8 cellular contexts compared by ENCODE assay signal in genomic region chr11:61162092-61162935, GRCh38. TPM values are rescaled to one million over a fixed set of nuclear protein-coding genes. Genes with fewer than 3 reads are reported as not detected.
A peak's percentile ranks its signal among the peaks of the same experiment; 100 is the strongest.
DNase-seq lines count a peak whose midpoint lies in the region; ATAC-seq, FAIRE-seq and TF ChIP-seq lines count a peak whose summit lies in the region.

No MANE protein-coding gene starts in this region.

- H3K27ac ChIP-seq in A549 (peak overlapping the region; percentile 93 to 98), ascending aorta (peak overlapping the region; percentile 96 to 99), spleen (peak overlapping the region; percentile 82 to 99 (median 98))

- POLR2A ChIA-PET in A549 (lab: Yijun Ruan, JAX): interaction anchor here (0.9 to 1.0 kb wide), 2 partner anchors 9 to 120 kb away, joined by 3 to 4 read pairs; no protein-coding TSS in a partner anchor

- WGBS in A549 (ENCODE audit: missing lambda C conversion rate): 89% methylated on average over 8 of the region's 8 CpGs
- 50 to 84% (median 60%) methylated on average over 8 of the region's 8 CpGs for WGBS in spleen, 5 donors

- TF ChIP-seq CTCF in A549 (IDR thresholded peaks at IDR 0.05): no peak
- TF ChIP-seq CTCF in GM12865 (IDR thresholded peaks at IDR 0.05; ENCODE audit: insufficient read depth, low read depth, low read length, missing control alignments): no peak
- no peak for TF ChIP-seq CTCF in ascending aorta (IDR thresholded peaks at IDR 0.05)
- TF ChIP-seq CTCF in spleen (IDR thresholded peaks at IDR 0.05 in 8 of 11, conservative IDR thresholded peaks at IDR 0.05 in 3 of 11): no peak

- H3K27me3 ChIP-seq in ascending aorta (no peaks in the 10 kb centered on the region), spleen (replicated peaks in 1 of 7) (no peaks in the 10 kb centered on the region)

- no peak for TF ChIP-seq EP300 in A549 (IDR thresholded peaks at IDR 0.05)

- peak; percentile 20 to 62 for DNase-seq in A549 (ENCODE audit: low read depth in 1 of 2, low spot score in 1 of 2)
- peak; percentile 87 for DNase-seq in GM12865 (ENCODE audit: low read depth)
- DNase-seq in NCI-H774 (lab: John Stamatoyannopoulos, UW): peak; percentile 64
- no peak for DNase-seq in ascending aorta (ENCODE audit: low spot score in 2 of 2)
- peak; percentile 76 for DNase-seq in inferior parietal cortex (ENCODE audit: extremely low spot score)
- DNase-seq in spleen: no peak

- intact Hi-C loops in ascending aorta (cut with DNase I): loop anchor here (5.0 kb wide), 2 partner anchors 320 to 1545 kb away; partner anchors contain the start of genes CCDC86 and OSBP
- intact Hi-C loops in spleen (cut with DNase I; ENCODE audit: low total_unique reads): no loop called here

- TF ChIP-seq RAD21 in A549 (conservative IDR thresholded peaks at IDR 0.05 in 1 of 2, IDR thresholded peaks at IDR 0.05 in 1 of 2): no peak

- TF ChIP-seq POLR2A in A549 (IDR thresholded peaks at IDR 0.05; ENCODE audit: low read length): no peak
- TF ChIP-seq POLR2A in spleen (IDR thresholded peaks at IDR 0.05): no peak

- H3K4me3 ChIP-seq in A549 (peak overlapping the region; percentile 75), GM12865 (ENCODE audit: low read depth, low read length) (peak overlapping the region; percentile 87), ascending aorta (peak overlapping the region; percentile 73 to 91), spleen (peak overlapping the region; percentile 35 to 85 (median 67))

- H3K36me3 ChIP-seq in ascending aorta (no peaks in the 10 kb centered on the region), spleen (peaks cover 0 to 6% (median 0%) of the 10 kb centered on the region in 6 donors)

- H3K4me1 ChIP-seq in A549: peaks cover 25% of the 10 kb centered on the region
- peaks cover 3 to 24% of the 10 kb centered on the region in 2 donors for H3K4me1 ChIP-seq in ascending aorta
- H3K4me1 ChIP-seq in spleen: peaks cover 17 to 79% (median 64%) of the 10 kb centered on the region in 6 donors

- no peak for ATAC-seq in A549
- no peak for ATAC-seq in GM18868 (IDR thresholded peaks at IDR 0.05; ENCODE audit: unreplicated experiment)
- no peak for ATAC-seq in GM18502 (IDR thresholded peaks at IDR 0.05; ENCODE audit: poor library complexity, unreplicated experiment)

- H3K9me3 ChIP-seq in A549: no peaks in the 10 kb centered on the region
- no peaks in the 10 kb centered on the region for H3K9me3 ChIP-seq in ascending aorta
- no peaks in the 10 kb centered on the region for H3K9me3 ChIP-seq in spleen

- CTCF ChIA-PET in A549 (lab: Yijun Ruan, JAX): no interaction called here

- peak overlapping the region; percentile 77 for H3K4me2 ChIP-seq in A549

- FAIRE-seq in A549 (lab: Jason Lieb, UNC): no peak

TF ChIP-seq in A549, 52 proteins besides CTCF, POLR2A, EP300 and RAD21:
- TF ChIP-seq TFCP2L1 (CRISPR knock-in tag; IDR thresholded peaks at IDR 0.05): no peak
- no peak for TF ChIP-seq RNF2 (IDR thresholded peaks at IDR 0.05; ENCODE audit: borderline replicate concordance, low read depth)
- TF ChIP-seq ATOH8 (CRISPR knock-in tag; IDR thresholded peaks at IDR 0.05; ENCODE audit: low read depth): no peak
- TF ChIP-seq ESRRA (IDR thresholded peaks at IDR 0.05; ENCODE audit: borderline replicate concordance, low read length): no peak
- TF ChIP-seq JUNB (IDR thresholded peaks at IDR 0.05): no peak
- TF ChIP-seq PBX3 (IDR thresholded peaks at IDR 0.05): no peak
- TF ChIP-seq ZFP36 (IDR thresholded peaks at IDR 0.05; ENCODE audit: borderline replicate concordance, partially characterized antibody): no peak
- no peak for TF ChIP-seq RFX5 (IDR thresholded peaks at IDR 0.05)
- TF ChIP-seq SREBF2 (IDR thresholded peaks at IDR 0.05): no peak
- TF ChIP-seq HOXB13 (CRISPR knock-in tag; IDR thresholded peaks at IDR 0.05; ENCODE audit: low read depth): no peak
- TF ChIP-seq CHD2 (IDR thresholded peaks at IDR 0.05; ENCODE audit: low read length, partially characterized antibody): no peak
- TF ChIP-seq, protein P1, sequence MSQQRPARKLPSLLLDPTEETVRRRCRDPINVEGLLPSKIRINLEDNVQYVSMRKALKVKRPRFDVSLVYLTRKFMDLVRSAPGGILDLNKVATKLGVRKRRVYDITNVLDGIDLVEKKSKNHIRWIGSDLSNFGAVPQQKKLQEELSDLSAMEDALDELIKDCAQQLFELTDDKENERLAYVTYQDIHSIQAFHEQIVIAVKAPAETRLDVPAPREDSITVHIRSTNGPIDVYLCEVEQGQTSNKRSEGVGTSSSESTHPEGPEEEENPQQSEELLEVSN (IDR thresholded peaks at IDR 0.05; ENCODE audit: borderline replicate concordance, low read depth): no peak
- TF ChIP-seq RARB (CRISPR knock-in tag; IDR thresholded peaks at IDR 0.05): no peak
- TF ChIP-seq HOXA7 (CRISPR knock-in tag; IDR thresholded peaks at IDR 0.05): no peak
TF ChIP-seq in A549: peak in this region for 0.

RNA-seq across cellular contexts. Expression of gene VPS37C, which starts 1.1 kb away (rescaled TPM):
- 9.3 and 11.3 TPM in 2 replicates for polyA plus RNA-seq in A549 (2011; rRNA removed)
- polyA plus RNA-seq in A549 (2012; cell fraction: cytosol; rRNA removed): 9.5 and 12.9 TPM in 2 replicates
- polyA plus RNA-seq in A549 (2012; cell fraction: nucleus; rRNA removed): 22.1 and 23.6 TPM in 2 replicates
- polyA plus RNA-seq in A549 (2017; fragmentation: RNase III; extraction: RNeasy Plus Mini Kit Qiagen cat#74134 plus additional on column Dnase treatment): 8.9 to 10.9 TPM (median 9.9 TPM) in 3 replicates
- 8.0 and 9.2 TPM in 2 replicates for polyA minus RNA-seq in A549 (2011; rRNA and poly(A)+ RNA removed)
- total RNA-seq in ascending aorta: 25.8 TPM
- total RNA-seq in spleen: 10 to 100 TPM; 15.7 to 32.3 (median 23.5) TPM
- 10 to 100 TPM in 1 of 3 donors, 1 to 10 TPM in 2; 6.1 to 15.9 (median 8.9) TPM for polyA plus RNA-seq in spleen

RNA-seq across cellular contexts. Expression of gene PGA3, which starts 41.0 kb away (rescaled TPM):
- not detected in 2 replicates for polyA plus RNA-seq in A549 (2011; rRNA removed)
- polyA plus RNA-seq in A549 (2012; cell fraction: cytosol; rRNA removed): not detected in 2 replicates
- not detected in 2 replicates for polyA plus RNA-seq in A549 (2012; cell fraction: nucleus; rRNA removed)
- polyA plus RNA-seq in A549 (2017; fragmentation: RNase III; extraction: RNeasy Plus Mini Kit Qiagen cat#74134 plus additional on column Dnase treatment): not detected in 3 replicates
- not detected in 2 replicates for polyA minus RNA-seq in A549 (2011; rRNA and poly(A)+ RNA removed)
- 26.8 TPM for total RNA-seq in ascending aorta
- 1 to 10 TPM in 2 of 7 donors, under 1 TPM in 2, not detected in 3; 0.37 to 2.6 (median 1.2) TPM for total RNA-seq in spleen
- under 1 TPM; 0.33 to 0.61 (median 0.54) TPM for polyA plus RNA-seq in spleen

RNA-seq across cellular contexts. Expression of gene PGA4, which starts 59.8 kb away (rescaled TPM):
- polyA plus RNA-seq in A549 (2011; rRNA removed): not detected in 2 replicates
- polyA plus RNA-seq in A549 (2012; cell fraction: cytosol; rRNA removed): not detected in 2 replicates
- polyA plus RNA-seq in A549 (2012; cell fraction: nucleus; rRNA removed): not detected in 2 replicates
- polyA plus RNA-seq in A549 (2017; fragmentation: RNase III; extraction: RNeasy Plus Mini Kit Qiagen cat#74134 plus additional on column Dnase treatment): not detected in 3 replicates
- polyA minus RNA-seq in A549 (2011; rRNA and poly(A)+ RNA removed): not detected in 2 replicates
- total RNA-seq in ascending aorta: 75.7 TPM
- 10 to 100 TPM in 1 of 7 donors, 1 to 10 TPM in 5, not detected in 1; 1.2 to 12.2 (median 2.3) TPM for total RNA-seq in spleen
- 1 to 10 TPM in 1 of 3 donors, under 1 TPM in 2; 0.36 to 1.6 (median 0.93) TPM for polyA plus RNA-seq in spleen

Comparison
In these comparisons a context has a peak if more than half of its experiments do, and no peak if none do; other contexts are left out.
1. DNase-seq: peak in A549 (2 of 2), GM12865 (single experiment), NCI-H774 (single experiment) and inferior parietal cortex (single experiment); none in ascending aorta (0 of 2) and spleen (single experiment).
2. Peak in every context shown above with its lines, with median percentiles within 50 percentile points of each other: H3K27ac ChIP-seq and H3K4me3 ChIP-seq.